1 cellular context compared by ENCODE assay signal in the genomic region with DNA sequence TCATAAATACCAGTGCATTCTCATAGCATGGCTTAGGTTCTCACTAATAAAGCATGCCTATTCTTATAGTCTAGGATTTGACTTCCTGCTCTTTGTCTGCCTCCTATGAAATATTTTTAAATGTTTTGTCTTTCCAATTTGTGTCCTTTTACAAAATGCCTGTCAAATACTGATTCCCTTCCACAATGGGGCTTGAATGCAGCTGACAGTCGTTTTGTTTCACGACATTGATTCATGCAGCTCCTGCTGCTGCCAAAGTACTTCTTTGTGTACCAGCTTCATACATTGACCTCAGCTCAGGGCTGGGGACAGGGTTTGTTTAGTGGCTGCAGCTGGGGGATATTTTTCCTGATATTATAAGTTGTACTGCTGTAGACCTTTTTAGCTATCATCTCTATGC.
TF ChIP-seq lines count a peak whose summit lies in the region.

No MANE protein-coding gene starts in this region.

TF ChIP-seq in H1, 55 proteins besides CTCF, POLR2A, EP300 and RAD21 (continued from another document):
- TF ChIP-seq NANOG (IDR thresholded peaks at IDR 0.05; ENCODE audit: insufficient read depth, low read depth, low read length, poor library complexity, severe bottlenecking) (no peak), SAP30 (IDR thresholded peaks at IDR 0.05; ENCODE audit: insufficient read depth, insufficient replicate concordance, low read length) (no peak), RFX5 (IDR thresholded peaks at IDR 0.05; ENCODE audit: borderline replicate concordance, low read depth, low read length) (no peak), BACH1 (IDR thresholded peaks at IDR 0.05; ENCODE audit: low read length) (no peak), RBBP5 (IDR thresholded peaks at IDR 0.05; ENCODE audit: borderline replicate concordance, low read depth, low read length) (no peak), CHD1 (IDR thresholded peaks at IDR 0.05; ENCODE audit: low read depth, low read length) (no peak)
